ENCODE assay signal across 9 cellular contexts in the genomic region with DNA sequence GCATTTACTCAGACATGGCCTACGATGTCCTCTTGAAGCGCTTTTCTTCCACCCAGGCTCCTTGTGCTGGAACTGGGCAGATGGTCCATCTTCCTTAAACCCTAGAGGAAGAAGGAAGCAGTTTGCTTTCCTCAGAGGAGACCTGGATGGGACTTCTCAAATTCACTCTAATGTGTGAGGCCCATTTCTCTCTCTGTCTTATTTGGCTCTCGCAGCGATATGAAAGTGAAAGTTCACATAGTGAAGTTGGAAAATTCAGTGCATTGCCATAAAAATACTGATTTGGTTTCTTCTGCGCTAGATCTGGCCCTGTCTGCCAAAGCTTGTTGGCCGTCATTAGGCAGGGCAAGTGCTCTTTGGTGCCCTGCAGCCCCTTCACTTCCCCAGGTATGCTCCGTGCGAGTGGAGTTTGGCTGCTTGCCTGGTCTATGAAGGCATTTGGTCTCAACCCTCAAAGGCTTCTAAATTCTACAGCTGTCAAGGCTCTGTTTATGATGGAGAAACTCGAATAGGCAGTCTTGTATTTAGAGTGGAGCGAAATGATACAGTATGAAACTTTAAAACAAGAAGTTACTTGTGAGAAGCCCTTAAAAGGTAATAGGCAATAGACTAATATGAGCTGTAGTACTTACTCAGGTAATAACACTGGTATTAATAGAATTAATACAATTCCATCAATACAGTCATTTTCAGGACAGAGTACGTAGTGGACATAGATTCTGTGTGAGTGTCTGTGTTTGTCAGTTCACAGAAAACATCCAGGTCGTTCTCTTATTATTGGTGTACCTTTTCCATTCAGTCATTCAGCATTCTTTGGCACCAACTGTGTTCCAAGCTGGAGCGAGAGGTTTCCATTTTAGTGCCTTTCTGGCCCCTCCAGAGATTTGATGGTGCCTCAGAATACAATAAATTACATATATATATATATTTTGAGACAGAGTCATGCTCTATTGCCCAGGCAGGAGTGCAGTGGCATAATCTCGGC. TPM values are rescaled to one million over a fixed set of nuclear protein-coding genes. Genes with fewer than 3 reads are reported as not detected.
DNase-seq lines count a peak whose midpoint lies in the region; ATAC-seq, FAIRE-seq and TF ChIP-seq lines count a peak whose summit lies in the region.
"Had no signal": no experiment of that assay in that cellular context is flagged by ENCODE, and none has a peak within 500 bp of the region (broad histone marks: within the 10 kb centered on the region; RNA-seq: fewer than 3 reads in every experiment).

No MANE protein-coding gene starts in this region.

- no peaks in the 10 kb centered on the region for H3K27me3 ChIP-seq in effector memory CD4-positive, alpha-beta T cell (replicated peaks; ENCODE audit: control insufficient read depth, insufficient read depth, low read length, poor library complexity, severe bottlenecking)
- H3K27me3 ChIP-seq in pancreas: no peaks in the 10 kb centered on the region

- no peak for TF ChIP-seq CTCF in pancreas (IDR thresholded peaks at IDR 0.05)

- H3K9me3 ChIP-seq in effector memory CD4-positive, alpha-beta T cell (ENCODE audit: control insufficient read depth, low read length): no peaks in the 10 kb centered on the region
- H3K9me3 ChIP-seq in pancreas: no peaks in the 10 kb centered on the region

- intact Hi-C loops in pancreas (cut with DNase I): no loop called here

- in situ Hi-C loops in G401 (cut with HindIII; ENCODE audit: low sequenced_read_pairs): no loop called here

- peak overlapping the region; percentile 29 for H3K4me3 ChIP-seq in effector memory CD4-positive, alpha-beta T cell (ENCODE audit: insufficient read depth, low read depth, low read length, poor library complexity, severe bottlenecking)
- peak overlapping the region in 1 of 4 donors; percentile 1 for H3K4me3 ChIP-seq in pancreas

- peaks cover 36% of the 10 kb centered on the region for H3K4me1 ChIP-seq in effector memory CD4-positive, alpha-beta T cell (ENCODE audit: control insufficient read depth, insufficient read depth, low read length, poor library complexity, severe bottlenecking)
- H3K4me1 ChIP-seq in pancreas: peaks cover 0 to 31% (median 13%) of the 10 kb centered on the region in 3 donors

- FAIRE-seq in pancreas (lab: Jason Lieb, UNC): no peak

- DNase-seq in G401 (ENCODE audit: low spot score): peak; percentile 40
- peak; percentile 32 for DNase-seq in NCI-H2029 (lab: John Stamatoyannopoulos, UW)
- no peak for DNase-seq in effector memory CD4-positive, alpha-beta T cell
- DNase-seq in pancreas: no peak
- no peak for DNase-seq in UCSD-AML1 (lab: John Stamatoyannopoulos, UW; ENCODE audit: unreplicated experiment)
- no peak for DNase-seq in stimulated activated CD4-positive, alpha-beta T cell treated with anti-CD3 and anti-CD28 coated beads, Interleukin-12 subunit alpha, Interleukin-12 subunit beta, amount 100 ng/mL, for 4 hours

- ATAC-seq in pancreas (peak; percentile 24 to 57 (median 42)), GM19463 (IDR thresholded peaks at IDR 0.05; ENCODE audit: unreplicated experiment) (no peak), GM19455 (IDR thresholded peaks at IDR 0.05; ENCODE audit: unreplicated experiment) (no peak)

- 62 to 63% methylated on average over 14 of the region's 14 CpGs for WGBS in pancreas, 2 donors

- H3K36me3 ChIP-seq in effector memory CD4-positive, alpha-beta T cell (ENCODE audit: control insufficient read depth, insufficient read depth, low read length): peaks cover under 1% of the 10 kb centered on the region
- no peaks in the 10 kb centered on the region for H3K36me3 ChIP-seq in pancreas

- peak overlapping the region; percentile 39 for H3K27ac ChIP-seq in effector memory CD4-positive, alpha-beta T cell (ENCODE audit: insufficient read depth, low read length, poor library complexity, severe bottlenecking)
- peak overlapping the region in 2 of 4 donors; percentile 4 to 5 for H3K27ac ChIP-seq in pancreas
- H3K27ac ChIP-seq: epithelial cell of prostate had no signal

RNA-seq across cellular contexts. Expression of a gene that starts 20.5 kb away (rescaled TPM):
- 77.8 and 109 TPM in 2 replicates for total RNA-seq in G401 (2014; rRNA removed; shearing (Covaris generic))
- 10 to 100 TPM; 24.9 to 53.5 (median 37.0) TPM for total RNA-seq in pancreas
- polyA plus RNA-seq in pancreas: 10 to 100 TPM; 25.7 to 37.1 TPM

RNA-seq across cellular contexts. Expression of a gene that starts 35.2 kb away (rescaled TPM):
- total RNA-seq in G401 (2014; rRNA removed; shearing (Covaris generic)): 19.7 and 28.2 TPM in 2 replicates
- total RNA-seq in pancreas: 10 to 100 TPM in 2 of 6 donors, 1 to 10 TPM in 4; 7.4 to 11.9 (median 8.8) TPM
- polyA plus RNA-seq in pancreas: 10 to 100 TPM; 10.4 to 11.1 TPM

RNA-seq across cellular contexts. Expression of a gene that starts 49.7 kb away (rescaled TPM):
- total RNA-seq in G401 (2014; rRNA removed; shearing (Covaris generic)): not detected in 2 replicates
- total RNA-seq in pancreas: under 1 TPM in 1 of 6 donors, not detected in 5; 0.90 TPM
- polyA plus RNA-seq in pancreas: under 1 TPM; 0.53 to 0.77 TPM

RNA-seq across cellular contexts. Expression of a gene that starts 53.0 kb away (rescaled TPM):
- 81.4 and 107 TPM in 2 replicates for total RNA-seq in G401 (2014; rRNA removed; shearing (Covaris generic))
- total RNA-seq in pancreas: 10 to 100 TPM; 11.9 to 37.8 (median 14.1) TPM
- 10 to 100 TPM; 18.5 to 20.0 TPM for polyA plus RNA-seq in pancreas

Comparison
In these comparisons a context has a peak if more than half of its experiments do, and no peak if none do; other contexts are left out.
1. DNase-seq: peak in G401 (single experiment) and NCI-H2029 (single experiment); none in effector memory CD4-positive, alpha-beta T cell (0 of 3), pancreas (0 of 6), UCSD-AML1 (single experiment) and stimulated activated CD4-positive, alpha-beta T cell treated with anti-CD3 and anti-CD28 coated beads, Interleukin-12 subunit alpha, Interleukin-12 subunit beta, amount 100 ng/mL, for 4 hours (single experiment).
2. ATAC-seq: peak in pancreas (4 of 4); none in GM19463 (single experiment) and GM19455 (single experiment).